ENCODE assay signal across 10 cellular contexts in genomic region chr4:183571350-183572076, GRCh38.
DNase-seq lines count a peak whose midpoint lies in the region; ATAC-seq and TF ChIP-seq lines count a peak whose summit lies in the region.
"Had no signal": no experiment of that assay in that cellular context is flagged by ENCODE, and none has a peak within 500 bp of the region (broad histone marks: within the 10 kb centered on the region; RNA-seq: fewer than 3 reads in every experiment).

No MANE protein-coding gene starts in this region.

- peaks cover 1 to 11% (median 10%) of the 10 kb centered on the region in 5 donors for H3K27me3 Mint-ChIP-seq in naive thymus-derived CD8-positive, alpha-beta T cell

- H3K9me3 ChIP-seq in stomach (no peaks in the 10 kb centered on the region), suprapubic skin (no peaks in the 10 kb centered on the region)

- no peak overlapping the region for H3K4me3 Mint-ChIP-seq in naive thymus-derived CD8-positive, alpha-beta T cell
- H3K4me3 Mint-ChIP-seq: B cell had no signal

- H3K36me3 ChIP-seq in stomach: no peaks in the 10 kb centered on the region
- no peaks in the 10 kb centered on the region for H3K36me3 ChIP-seq in suprapubic skin

- POLR2A ChIA-PET in naive thymus-derived CD8-positive, alpha-beta T cell (lab: Charles Lee): no interaction called here

- TF ChIP-seq CTCF in foreskin keratinocyte (conservative IDR thresholded peaks at IDR 0.05): no peak
- no peak for TF ChIP-seq CTCF in stomach (IDR thresholded peaks at IDR 0.05)
- no peak for TF ChIP-seq CTCF in suprapubic skin (IDR thresholded peaks at IDR 0.05)

- H3K36me3 Mint-ChIP-seq in naive thymus-derived CD8-positive, alpha-beta T cell: no peaks in the 10 kb centered on the region

- H3K27me3 ChIP-seq in foreskin keratinocyte (no peaks in the 10 kb centered on the region), stomach (no peaks in the 10 kb centered on the region), suprapubic skin (no peaks in the 10 kb centered on the region)

- H3K4me1 ChIP-seq in foreskin keratinocyte (no peaks in the 10 kb centered on the region), stomach (peaks cover 0 to 9% (median 2%) of the 10 kb centered on the region in 4 donors), suprapubic skin (peaks cover 2% of the 10 kb centered on the region)

- TF ChIP-seq POLR2A in stomach (IDR thresholded peaks at IDR 0.05) (no peak), suprapubic skin (IDR thresholded peaks at IDR 0.05) (no peak)

- peak; percentile 88 for ATAC-seq in foreskin keratinocyte
- no peak for ATAC-seq in naive thymus-derived CD8-positive, alpha-beta T cell

- intact Hi-C loops in stomach (cut with DNase I; ENCODE audit: low total_unique reads): no loop called here

- WGBS in stomach, 5 donors: 24 to 40% (median 34%) methylated on average over 11 of the region's 11 CpGs
- WGBS in suprapubic skin: 24% methylated on average over 11 of the region's 11 CpGs

- peaks cover 0 to 7% (median 0%) of the 10 kb centered on the region in 4 donors for H3K4me1 Mint-ChIP-seq in naive thymus-derived CD8-positive, alpha-beta T cell
- H3K4me1 Mint-ChIP-seq: B cell had no signal

- no peak overlapping the region for H3K27ac Mint-ChIP-seq in naive thymus-derived CD8-positive, alpha-beta T cell
- H3K27ac Mint-ChIP-seq: B cell had no signal

- H3K9me3 Mint-ChIP-seq in naive thymus-derived CD8-positive, alpha-beta T cell: no peaks in the 10 kb centered on the region

- DNase-seq in SKM-1 treated with dmso at 0.1 percent for 144 hours (lab: John Stamatoyannopoulos, UW; ENCODE audit: unreplicated experiment): peak; percentile 65
- no peak for DNase-seq in SKM-1 (lab: John Stamatoyannopoulos, UW; ENCODE audit: unreplicated experiment)
- DNase-seq in NCI-H774 (lab: John Stamatoyannopoulos, UW): peak; percentile 39
- DNase-seq in foreskin keratinocyte: peak; percentile 43 to 56
- DNase-seq in stomach: peak; percentile 74
- no peak for DNase-seq in HCEC 1CT
- no peak for DNase-seq in suprapubic skin (ENCODE audit: low spot score in 2 of 2)
- no peak for DNase-seq in naive thymus-derived CD8-positive, alpha-beta T cell
- DNase-seq: T-helper 2 cell had no signal

- H3K27ac ChIP-seq in foreskin keratinocyte (no peak overlapping the region), stomach (peak overlapping the region in 1 of 5 donors; percentile 13), suprapubic skin (no peak overlapping the region)

- H3K4me3 ChIP-seq in stomach: peak overlapping the region in 1 of 4 donors; percentile 7
- no peak overlapping the region for H3K4me3 ChIP-seq in suprapubic skin

- no peak for TF ChIP-seq EP300 in stomach (IDR thresholded peaks at IDR 0.05)
- TF ChIP-seq EP300 in suprapubic skin (IDR thresholded peaks at IDR 0.05): no peak

Comparison
In these comparisons a context has a peak if more than half of its experiments do, and no peak if none do; other contexts are left out.
1. DNase-seq: peak in SKM-1 treated with dmso at 0.1 percent for 144 hours (single experiment), NCI-H774 (single experiment), foreskin keratinocyte (2 of 2) and stomach (single experiment); none in SKM-1 (single experiment), HCEC 1CT (single experiment), suprapubic skin (0 of 2) and naive thymus-derived CD8-positive, alpha-beta T cell (0 of 10).